Comparison of ENCODE assay signal across 13 cellular contexts in genomic region chr12:108647199-108647935, GRCh38. TPM values are rescaled to one million over a fixed set of nuclear protein-coding genes. Genes with fewer than 3 reads are reported as not detected.
A peak's percentile ranks its signal among the peaks of the same experiment; 100 is the strongest.
DNase-seq lines count a peak whose midpoint lies in the region; ATAC-seq, FAIRE-seq and TF ChIP-seq lines count a peak whose summit lies in the region.
"Had no signal": no experiment of that assay in that cellular context is flagged by ENCODE, and none has a peak within 500 bp of the region (broad histone marks: within the 10 kb centered on the region; RNA-seq: fewer than 3 reads in every experiment).

No MANE protein-coding gene starts in this region.

- H3K36me3 Mint-ChIP-seq in CD4-positive, alpha-beta memory T cell: no peaks in the 10 kb centered on the region

- POLR2A ChIA-PET in CD4-positive, alpha-beta memory T cell (lab: Charles Lee; ENCODE audit: partially characterized antibody): interaction anchor here (1.2 to 4.5 kb wide), 4 partner anchors 13 to 31 kb away, joined by 3 to 69 read pairs (median 16); partner anchors contain the start of gene SELPLG
- POLR2A ChIA-PET in PC-3 (lab: Charles Lee; ENCODE audit: unreplicated experiment): no interaction called here
- POLR2A ChIA-PET in endothelial cell of umbilical vein (lab: Charles Lee): no interaction called here

- no peaks in the 10 kb centered on the region for H3K27me3 ChIP-seq in CD4-positive, alpha-beta memory T cell (ENCODE audit: insufficient read depth, low read length)
- H3K27me3 ChIP-seq in PC-3 (ENCODE audit: low read length) (no peaks in the 10 kb centered on the region), endothelial cell of umbilical vein (ENCODE audit: control insufficient read depth in 2 of 2, insufficient read depth in 2 of 2, low read length in 2 of 2) (no peaks in the 10 kb centered on the region), trophoblast cell (ENCODE audit: insufficient read depth, low read length) (no peaks in the 10 kb centered on the region), small intestine (ENCODE audit: control insufficient read depth in 2 of 2, insufficient read depth in 2 of 2, low read length in 2 of 2) (no peaks in the 10 kb centered on the region)

- dilution Hi-C loops in endothelial cell of umbilical vein (cut with MboI; ENCODE audit: extremely low pct_ligation_motif_present, low sequenced_read_pairs): no loop called here

- no peak overlapping the region for H2AK5ac ChIP-seq in trophoblast cell (ENCODE audit: low read length)

- H3K27ac Mint-ChIP-seq in CD4-positive, alpha-beta memory T cell: peak overlapping the region in 6 of 7 donors; percentile 10 to 83 (median 57)

- H3F3A ChIP-seq in PC-3 (ENCODE audit: low read length, unreplicated experiment): peaks cover 3% of the 10 kb centered on the region

- CTCF ChIA-PET in CD4-positive, alpha-beta memory T cell (lab: Charles Lee; ENCODE audit: partially characterized antibody): interaction anchor here (0.6 to 4.1 kb wide), 14 partner anchors 10 to 156 kb away, joined by 3 to 67 read pairs (median 6); partner anchors contain the start of genes ISCU, SART3 and SELPLG
- CTCF ChIA-PET in PC-3 (lab: Charles Lee) (interaction anchor here (0.6 kb wide), 1 partner anchor 17 kb away, joined by 3 read pairs; no protein-coding TSS in a partner anchor), endothelial cell of umbilical vein (lab: Charles Lee) (interaction anchor here (0.8 to 3.6 kb wide), 8 partner anchors 9 to 448 kb away, joined by 3 to 26 read pairs (median 4); no protein-coding TSS in a partner anchor)

- intact Hi-C loops in CD4-positive, alpha-beta memory T cell (cut with micrococcal nuclease): loop anchor here (1.0 to 5.0 kb wide), 2 partner anchors 14 to 35 kb away; partner anchors contain the start of gene SELPLG
- intact Hi-C loops in PC-3 (cut with micrococcal nuclease): no loop called here
- intact Hi-C loops in endothelial cell of umbilical vein (cut with micrococcal nuclease): loop anchor here (5.0 kb wide), 1 partner anchor 205 kb away; no protein-coding TSS in a partner anchor

- H3K4ac ChIP-seq in trophoblast cell (ENCODE audit: low read depth, low read length): no peak overlapping the region

- H3K79me1 ChIP-seq in trophoblast cell (ENCODE audit: low read length): peaks cover 6% of the 10 kb centered on the region

- no peak overlapping the region for H3K9ac ChIP-seq in PC-3 (ENCODE audit: low read length)
- no peak overlapping the region for H3K9ac ChIP-seq in endothelial cell of umbilical vein (replicated peaks; ENCODE audit: extremely low read depth, insufficient read depth, low read length)
- no peak overlapping the region for H3K9ac ChIP-seq in trophoblast cell (ENCODE audit: low read length)

- H3K27ac ChIP-seq in CD4-positive, alpha-beta memory T cell (ENCODE audit: low read depth, low read length): no peak overlapping the region
- H3K27ac ChIP-seq in PC-3 (ENCODE audit: low read length) (no peak overlapping the region), endothelial cell of umbilical vein (ENCODE audit: insufficient read depth, low read depth, low read length) (peak overlapping the region; percentile 54), trophoblast cell (ENCODE audit: low read depth, low read length) (no peak overlapping the region), small intestine (ENCODE audit: low read depth in 1 of 2, low read length in 1 of 2) (no peak overlapping the region)

- no peak for DNase-seq in CD4-positive, alpha-beta memory T cell
- no peak for DNase-seq in PC-3
- no peak for DNase-seq in endothelial cell of umbilical vein (ENCODE audit: low read depth, low spot score)
- DNase-seq in trophoblast cell: no peak
- no peak for DNase-seq in small intestine
- no peak for DNase-seq in NCI-H2107 (lab: John Stamatoyannopoulos, UW)
- DNase-seq in SHP77 treated with DMSO at 0.1 percent for 48 hours (lab: John Stamatoyannopoulos, UW): no peak
- DNase-seq in activated naive CD4-positive, alpha-beta T cell treated with anti-CD3 and anti-CD28 coated beads, Interleukin-2, amount 50 U/mL, for 16 hours: no peak
- DNase-seq: activated T-cell treated with anti-CD3 and anti-CD28 coated beads, Interleukin-2, amount 50 U/mL, for 4 hours; effector memory CD4-positive, alpha-beta T cell; NCI-H524 treated with DMSO at 0.1 percent for 48 hours; T1000 had no signal

- H3K36me3 ChIP-seq in CD4-positive, alpha-beta memory T cell (ENCODE audit: insufficient read depth, low read length): no peaks in the 10 kb centered on the region
- peaks cover 68% of the 10 kb centered on the region for H3K36me3 ChIP-seq in PC-3 (ENCODE audit: low read depth, low read length)
- peaks cover 7 to 19% of the 10 kb centered on the region in 2 experiments for H3K36me3 ChIP-seq in endothelial cell of umbilical vein (ENCODE audit: control insufficient read depth in 2 of 2, extremely low read depth in 1 of 2, insufficient read depth in 2 of 2, low read length in 2 of 2)
- H3K36me3 ChIP-seq in trophoblast cell (ENCODE audit: control insufficient read depth in 1 of 2, insufficient read depth in 2 of 2, low read length in 2 of 2): peaks cover 37 to 48% of the 10 kb centered on the region in 2 experiments
- H3K36me3 ChIP-seq in small intestine (ENCODE audit: control insufficient read depth in 2 of 2, insufficient read depth in 2 of 2, low read length in 2 of 2): peaks cover 12 to 14% of the 10 kb centered on the region in 2 donors

- no peak for FAIRE-seq in endothelial cell of umbilical vein (lab: Jason Lieb, UNC)
- FAIRE-seq in small intestine (lab: Jason Lieb, UNC): no peak

- no peaks in the 10 kb centered on the region for H3K9me3 Mint-ChIP-seq in CD4-positive, alpha-beta memory T cell
- H3K9me3 Mint-ChIP-seq: activated T-cell treated with anti-CD3 and anti-CD28 coated beads, Interleukin-2, amount 50 U/mL, for 4 hours had no signal

- BruUV-seq in PC-3 (replicated peaks; lab: Mats Ljungman, UMichigan) (no TSS peak), endothelial cell of umbilical vein (replicated peaks; lab: Mats Ljungman, UMichigan) (no TSS peak)

- H4K20me1 ChIP-seq in PC-3 (ENCODE audit: low read length) (no peaks in the 10 kb centered on the region), endothelial cell of umbilical vein (replicated peaks; ENCODE audit: control insufficient read depth, extremely low read depth, insufficient read depth, low read length) (no peaks in the 10 kb centered on the region)

- H3K4me1 Mint-ChIP-seq in CD4-positive, alpha-beta memory T cell: peaks cover 17 to 29% (median 22%) of the 10 kb centered on the region in 4 donors

- H3K23ac ChIP-seq in trophoblast cell (ENCODE audit: low read length): peak overlapping the region; percentile 55

- peak overlapping the region; percentile 18 for H2BK5ac ChIP-seq in trophoblast cell (ENCODE audit: low read depth, low read length, poor library complexity)

- no peaks in the 10 kb centered on the region for H3K9me2 ChIP-seq in PC-3 (replicated peaks; ENCODE audit: low read length)

- peak overlapping the region; percentile 5 for H2BK12ac ChIP-seq in trophoblast cell (ENCODE audit: low read length)

- H3K9me3 ChIP-seq in CD4-positive, alpha-beta memory T cell (ENCODE audit: control insufficient read depth in 1 of 2, low read length in 2 of 2): no peaks in the 10 kb centered on the region
- H3K9me3 ChIP-seq in PC-3 (ENCODE audit: low read length) (no peaks in the 10 kb centered on the region), endothelial cell of umbilical vein (replicated peaks; ENCODE audit: control insufficient read depth, insufficient read depth, low read length) (no peaks in the 10 kb centered on the region), trophoblast cell (ENCODE audit: insufficient read depth, low read depth, low read length) (peaks cover 1% of the 10 kb centered on the region), small intestine (ENCODE audit: control insufficient read depth, low read depth) (no peaks in the 10 kb centered on the region)

- TF ChIP-seq CTCF in PC-3 (conservative IDR thresholded peaks at IDR 0.05; ENCODE audit: low read depth, low read length): peak; percentile 47; the same call in 1 of the 2 replicates
- TF ChIP-seq CTCF in endothelial cell of umbilical vein (IDR thresholded peaks at IDR 0.05; ENCODE audit: extremely low read depth in 1 of 2, insufficient read depth in 1 of 2, low read depth in 1 of 2, low read length in 2 of 2): no peak

- WGBS in trophoblast cell (ENCODE audit: extremely low coverage, insufficient coverage, insufficient read length): no CpG with 5 or more reads among the region's 9 CpGs
- 78 to 90% (median 87%) methylated on average over 9 of the region's 9 CpGs for WGBS in small intestine, 3 donors

- H3K9me1 ChIP-seq in endothelial cell of umbilical vein (replicated peaks; ENCODE audit: control insufficient read depth, extremely low read depth, insufficient read depth, low read length): no peaks in the 10 kb centered on the region

- H3K4me3 ChIP-seq in CD4-positive, alpha-beta memory T cell (ENCODE audit: low read length in 2 of 2): no peak overlapping the region
- H3K4me3 ChIP-seq in PC-3 (ENCODE audit: low read length) (no peak overlapping the region), endothelial cell of umbilical vein (replicated peaks in 1 of 3; ENCODE audit: insufficient read depth in 1 of 3, low read depth in 1 of 3, low read length in 3 of 3) (no peak overlapping the region), trophoblast cell (ENCODE audit: low read depth, low read length) (no peak overlapping the region), small intestine (ENCODE audit: low read depth in 1 of 2, low read length in 2 of 2) (no peak overlapping the region)
- H3K4me3 ChIP-seq: skin epidermis had no signal

- no peak for ATAC-seq in PC-3
- ATAC-seq: activated T-cell treated with anti-CD3 and anti-CD28 coated beads, Interleukin-2, amount 50 U/mL, for 4 hours had no signal

- H3K14ac ChIP-seq in trophoblast cell (ENCODE audit: low read length): no peak overlapping the region

- no peak overlapping the region for H2AFZ ChIP-seq in PC-3 (ENCODE audit: low read length)
- H2AFZ ChIP-seq in endothelial cell of umbilical vein (ENCODE audit: low read depth, low read length): no peak overlapping the region
- H2AFZ ChIP-seq in trophoblast cell (ENCODE audit: insufficient read depth, low read length, poor library complexity): no peak overlapping the region

- H3K4me1 ChIP-seq in CD4-positive, alpha-beta memory T cell (ENCODE audit: insufficient read depth, low read length): peaks cover 14% of the 10 kb centered on the region
- H3K4me1 ChIP-seq in PC-3 (ENCODE audit: insufficient read depth, low read length): peaks cover 23% of the 10 kb centered on the region
- H3K4me1 ChIP-seq in endothelial cell of umbilical vein (ENCODE audit: control insufficient read depth, extremely low read depth, insufficient read depth, low read length): peaks cover 62% of the 10 kb centered on the region
- peaks cover 14 to 26% of the 10 kb centered on the region in 2 experiments for H3K4me1 ChIP-seq in trophoblast cell (ENCODE audit: control insufficient read depth in 1 of 2, insufficient read depth in 2 of 2, low read length in 2 of 2)
- H3K4me1 ChIP-seq in small intestine (ENCODE audit: control insufficient read depth in 2 of 2, insufficient read depth in 1 of 2, low read depth in 1 of 2, low read length in 1 of 2): no peaks in the 10 kb centered on the region

- peak overlapping the region; percentile 54 for H3K18ac ChIP-seq in trophoblast cell (ENCODE audit: low read length)

- no peaks in the 10 kb centered on the region for H3K27me3 Mint-ChIP-seq in CD4-positive, alpha-beta memory T cell

- no peak overlapping the region for H4K12ac ChIP-seq in trophoblast cell (ENCODE audit: low read depth, low read length)

- H3K4me2 ChIP-seq in PC-3 (ENCODE audit: low read length) (no peak overlapping the region), endothelial cell of umbilical vein (ENCODE audit: insufficient read depth, low read length) (peak overlapping the region; percentile 51), trophoblast cell (ENCODE audit: low read length) (no peak overlapping the region)

- H4K8ac ChIP-seq in trophoblast cell (ENCODE audit: low read depth, low read length): no peak overlapping the region

- TF ChIP-seq POLR2A in endothelial cell of umbilical vein (IDR thresholded peaks at IDR 0.05; ENCODE audit: low read depth, low read length): no peak

- peak overlapping the region; percentile 53 for H4K91ac ChIP-seq in trophoblast cell (ENCODE audit: low read depth, low read length)

- H3K79me2 ChIP-seq in PC-3 (ENCODE audit: low read length): no peaks in the 10 kb centered on the region
- no peaks in the 10 kb centered on the region for H3K79me2 ChIP-seq in endothelial cell of umbilical vein (ENCODE audit: control insufficient read depth, insufficient read depth, low read length)
- H3K79me2 ChIP-seq in trophoblast cell (ENCODE audit: control insufficient read depth, insufficient read depth, low read length, poor library complexity): no peaks in the 10 kb centered on the region

- peak overlapping the region; percentile 23 for H2BK120ac ChIP-seq in trophoblast cell (ENCODE audit: insufficient read depth, low read length, poor library complexity)

- no peak overlapping the region for H3K4me3 Mint-ChIP-seq in CD4-positive, alpha-beta memory T cell
- H3K4me3 Mint-ChIP-seq: activated T-cell treated with anti-CD3 and anti-CD28 coated beads, Interleukin-2, amount 50 U/mL, for 4 hours had no signal

RNA-seq across cellular contexts. Expression of gene SELPLG, which starts 13.7 kb away (rescaled TPM):
- 100 to 1,000 TPM; 175 to 176 TPM for total RNA-seq in CD4-positive, alpha-beta memory T cell
- polyA plus RNA-seq in CD4-positive, alpha-beta memory T cell: 100 to 1,000 TPM; 485 to 781 TPM
- total RNA-seq in PC-3 (2014; rRNA removed): 0.63 and 0.73 TPM in 2 replicates
- 0.62 and 1.2 TPM in 2 replicates for total RNA-seq in endothelial cell of umbilical vein
- polyA plus RNA-seq in endothelial cell of umbilical vein: 1.0 and 1.8 TPM in 2 replicates
- polyA plus RNA-seq in endothelial cell of umbilical vein (2011; cell fraction: cytosol; rRNA removed): 0.52 and 0.71 TPM in 2 replicates
- polyA plus RNA-seq in endothelial cell of umbilical vein (2011; cell fraction: nucleus; rRNA removed): 1.0 and 1.6 TPM in 2 replicates
- polyA plus RNA-seq in endothelial cell of umbilical vein (2012): 0.29 and 0.68 TPM in 2 replicates
- 0.34 and 0.62 TPM in 2 replicates for polyA minus RNA-seq in endothelial cell of umbilical vein
- polyA minus RNA-seq in endothelial cell of umbilical vein (2011; cell fraction: cytosol; rRNA and poly(A)+ RNA removed): 1.1 TPM
- 0.53 and 0.91 TPM in 2 replicates for polyA minus RNA-seq in endothelial cell of umbilical vein (2011; cell fraction: nucleus; rRNA and poly(A)+ RNA removed)
- polyA plus RNA-seq in trophoblast cell (2013): 3.6 and 3.7 TPM in 2 replicates
- polyA plus RNA-seq in small intestine: 1 to 10 TPM; 1.1 to 7.2 (median 2.4) TPM

RNA-seq across cellular contexts. Expression of gene TMEM119, which starts 49.5 kb away (rescaled TPM):
- total RNA-seq in CD4-positive, alpha-beta memory T cell: under 1 TPM; 0.30 to 0.58 TPM
- under 1 TPM in 1 of 2 donors, not detected in 1; 0.42 TPM for polyA plus RNA-seq in CD4-positive, alpha-beta memory T cell
- total RNA-seq in PC-3 (2014; rRNA removed): not detected in 2 replicates
- total RNA-seq in endothelial cell of umbilical vein: not detected in 2 replicates
- polyA plus RNA-seq in endothelial cell of umbilical vein: not detected in 2 replicates
- not detected in 2 replicates for polyA plus RNA-seq in endothelial cell of umbilical vein (2011; cell fraction: cytosol; rRNA removed)
- not detected in 2 replicates for polyA plus RNA-seq in endothelial cell of umbilical vein (2011; cell fraction: nucleus; rRNA removed)
- polyA plus RNA-seq in endothelial cell of umbilical vein (2012): not detected in 2 replicates
- polyA minus RNA-seq in endothelial cell of umbilical vein: not detected in 2 replicates
- polyA minus RNA-seq in endothelial cell of umbilical vein (2011; cell fraction: cytosol; rRNA and poly(A)+ RNA removed): not detected
- polyA minus RNA-seq in endothelial cell of umbilical vein (2011; cell fraction: nucleus; rRNA and poly(A)+ RNA removed): not detected in 2 replicates
- 16.8 and 19.9 TPM in 2 replicates for polyA plus RNA-seq in trophoblast cell (2013)
- 1 to 10 TPM in 2 of 3 donors, under 1 TPM in 1; 0.67 to 6.9 (median 5.1) TPM for polyA plus RNA-seq in small intestine

Comparison
In these comparisons a context has a peak if more than half of its experiments do, and no peak if none do; other contexts are left out.
1. RNA of gene SELPLG, which starts 13.7 kb away (total RNA-seq): 175 to 176 TPM in CD4-positive, alpha-beta memory T cell; 0.62 to 1.2 TPM in endothelial cell of umbilical vein and 0.63 to 0.73 TPM in PC-3; every median in the first group is over 10 times any median in the second.